4 cellular contexts compared by ENCODE assay signal in genomic region chr19:49490287-49491029, GRCh38.
DNase-seq lines count a peak whose midpoint lies in the region; ATAC-seq and TF ChIP-seq lines count a peak whose summit lies in the region.

No MANE protein-coding gene starts in this region.

- H3K36me3 ChIP-seq in GM06990 (ENCODE audit: control insufficient read depth, insufficient read depth, low read length) = peaks cover 33% of the 10 kb centered on the region

- H3K27me3 ChIP-seq in GM06990 (replicated peaks; ENCODE audit: control insufficient read depth, insufficient read depth, low read length) = no peaks in the 10 kb centered on the region

- TF ChIP-seq CTCF in GM06990 (IDR thresholded peaks at IDR 0.05; ENCODE audit: insufficient read depth, low read length, poor library complexity, severe bottlenecking) = no peak
- TF ChIP-seq CTCF in choroid plexus epithelial cell (conservative IDR thresholded peaks at IDR 0.05; ENCODE audit: low read depth, low read length) = no peak

- DNase-seq in GM06990 (ENCODE audit: extremely low read depth, insufficient read length) (no peak), choroid plexus epithelial cell (ENCODE audit: low read depth) (no peak), NCI-H226 (no peak)

- H3K4me3 ChIP-seq in GM06990 (replicated peaks; ENCODE audit: low read depth, low read length) (peak overlapping the region; percentile 99), choroid plexus epithelial cell (ENCODE audit: low read depth, low read length) (peak overlapping the region; percentile 76)

- no peak for ATAC-seq in HG03095 (IDR thresholded peaks at IDR 0.05; ENCODE audit: unreplicated experiment)
